ENCODE assay signal across 1 cellular context in the genomic region with DNA sequence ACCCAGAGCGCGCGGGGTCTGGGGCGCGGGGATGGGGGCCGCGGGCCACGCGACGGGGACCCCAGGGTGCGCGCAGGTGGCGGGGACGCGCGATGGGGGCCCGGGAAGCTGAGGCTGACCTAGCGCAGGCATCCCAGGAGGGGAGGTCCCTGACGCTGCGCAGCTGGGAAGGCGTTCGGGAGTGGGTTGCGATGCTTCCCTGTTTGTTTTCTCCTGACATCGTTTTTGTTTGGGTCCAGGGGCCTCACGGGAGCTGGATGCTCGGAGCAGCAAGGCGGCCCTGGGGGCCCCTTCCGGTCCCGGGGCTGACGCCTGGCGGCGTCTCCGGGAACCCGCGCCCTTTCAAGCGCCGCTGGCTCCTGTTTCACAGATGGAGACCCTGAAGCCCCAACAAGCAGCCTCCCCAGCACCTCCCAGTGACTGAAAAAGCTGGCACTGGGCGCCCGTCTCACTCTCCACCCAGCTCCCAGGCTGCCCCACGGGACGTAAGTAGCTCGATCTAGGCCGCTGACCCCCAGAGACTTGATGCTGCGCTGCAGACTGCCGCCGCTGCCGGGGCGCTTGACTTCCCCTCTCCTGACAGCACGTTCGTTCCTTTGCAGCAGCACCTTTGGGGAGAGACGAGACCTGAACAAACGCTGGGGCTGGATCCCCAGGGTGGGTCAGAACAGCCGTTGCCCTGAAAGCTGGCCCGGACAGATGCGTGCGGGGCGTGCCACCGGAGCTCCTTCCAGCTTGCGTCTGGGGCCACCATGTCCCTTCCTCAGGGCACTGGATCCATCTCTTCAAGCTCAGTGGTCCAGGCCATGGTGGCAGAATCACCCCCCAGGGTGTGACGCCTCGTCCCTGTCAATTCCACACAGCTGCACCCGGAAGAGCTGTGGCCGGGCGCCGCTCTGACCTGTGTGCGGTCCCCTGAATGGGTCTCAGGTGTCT.
TF ChIP-seq lines count a peak whose summit lies in the region.

No MANE protein-coding gene starts in this region.

TF ChIP-seq in HEK293T, 16 proteins besides CTCF, POLR2A, EP300 and RAD21 (continued from another document):
- no peak for TF ChIP-seq TARDBP (IDR thresholded peaks at IDR 0.05)
- no peak for TF ChIP-seq FOXK2 (IDR thresholded peaks at IDR 0.05)
- no peak for TF ChIP-seq ELF4 (IDR thresholded peaks at IDR 0.05)
- TF ChIP-seq LEF1 (IDR thresholded peaks at IDR 0.05; ENCODE audit: borderline replicate concordance) = no peak
- TF ChIP-seq L3MBTL2 (conservative IDR thresholded peaks at IDR 0.05) = no peak
- no peak for TF ChIP-seq ZNF384 (IDR thresholded peaks at IDR 0.05)
